12 cellular contexts compared by ENCODE assay signal in the genomic region with DNA sequence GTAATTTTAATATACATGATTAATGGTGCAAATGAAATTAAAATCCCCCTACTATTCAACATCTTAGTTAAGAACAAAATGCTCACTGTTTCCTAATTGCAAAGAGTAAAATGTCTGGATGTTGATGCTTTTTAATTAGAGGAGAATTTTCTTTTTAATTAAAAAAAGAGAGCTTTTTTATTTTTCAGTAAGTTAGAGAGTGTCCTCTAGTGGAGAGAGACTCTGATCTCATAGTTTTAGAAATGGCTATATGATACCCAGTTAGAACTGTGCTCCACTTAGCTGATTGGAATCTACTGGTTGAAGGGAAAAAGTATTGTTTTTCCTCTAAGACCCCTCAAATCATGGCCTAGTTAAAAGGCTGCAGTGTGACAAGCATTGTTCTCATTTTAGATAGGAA.
DNase-seq lines count a peak whose midpoint lies in the region; ATAC-seq and TF ChIP-seq lines count a peak whose summit lies in the region.
"Had no signal": no experiment of that assay in that cellular context is flagged by ENCODE, and none has a peak within 500 bp of the region (broad histone marks: within the 10 kb centered on the region; RNA-seq: fewer than 3 reads in every experiment).

No MANE protein-coding gene starts in this region.

- H3K9me3 ChIP-seq in GM23248 (ENCODE audit: low read depth): no peaks in the 10 kb centered on the region
- no peaks in the 10 kb centered on the region for H3K9me3 ChIP-seq in RWPE2 (ENCODE audit: severe bottlenecking)
- H3K9me3 ChIP-seq: heart left ventricle had no signal

- ATAC-seq in RWPE2 (ENCODE audit: low read depth): no peak
- no peak for ATAC-seq in GM21528 (IDR thresholded peaks at IDR 0.05; ENCODE audit: low FRiP score, unreplicated experiment)
- ATAC-seq: heart left ventricle; stimulated activated naive CD8-positive, alpha-beta T cell treated with anti-CD3 and anti-CD28 coated beads, Interleukin-15, Interleukin-2, amounts not matched to agents 100 U/mL and 50 U/mL, for 24 hours had no signal

- TF ChIP-seq CTCF in RWPE2 (IDR thresholded peaks at IDR 0.05; ENCODE audit: poor library complexity, severe bottlenecking): peak; percentile 42

- no peaks in the 10 kb centered on the region for H3F3A ChIP-seq in GM23248 (ENCODE audit: insufficient read depth)

- no peaks in the 10 kb centered on the region for H4K20me1 ChIP-seq in GM23248 (ENCODE audit: insufficient read depth)

- H3K36me3 ChIP-seq in GM23248 (ENCODE audit: low read depth) (no peaks in the 10 kb centered on the region), RWPE2 (ENCODE audit: low read depth) (no peaks in the 10 kb centered on the region)
- H3K36me3 ChIP-seq: heart left ventricle had no signal

- no peak overlapping the region for H3K27ac ChIP-seq in GM23248
- H3K27ac ChIP-seq in RWPE2 (ENCODE audit: poor library complexity, severe bottlenecking): no peak overlapping the region
- H3K27ac ChIP-seq: heart left ventricle had no signal

- DNase-seq in GM23248 (peak; percentile 21), RWPE2 (ENCODE audit: low spot score) (no peak), fibroblast of peridontal ligament (ENCODE audit: extremely low read depth) (peak; percentile 38), putamen (ENCODE audit: low spot score) (peak; percentile 20), MV-4-11 (lab: John Stamatoyannopoulos, UW) (no peak), NCI-H146 treated with DMSO at 0.1 percent for 48 hours (lab: John Stamatoyannopoulos, UW; ENCODE audit: unreplicated experiment) (no peak)
- DNase-seq: central memory CD4-positive, alpha-beta T cell; heart left ventricle; NCI-H1092; NCI-H82; stimulated activated naive CD8-positive, alpha-beta T cell treated with anti-CD3 and anti-CD28 coated beads, Interleukin-15, Interleukin-2, amounts not matched to agents 100 U/mL and 50 U/mL, for 24 hours had no signal

- no peak overlapping the region for H2AFZ ChIP-seq in GM23248

- no peak overlapping the region for H3K4me2 ChIP-seq in GM23248 (ENCODE audit: unreplicated experiment)

- no peak overlapping the region for H3K9ac ChIP-seq in GM23248

- no peak overlapping the region for H3K4me3 ChIP-seq in GM23248
- no peak overlapping the region for H3K4me3 ChIP-seq in RWPE2 (ENCODE audit: severe bottlenecking)

- H3K4me1 ChIP-seq in GM23248 (ENCODE audit: insufficient read depth): no peaks in the 10 kb centered on the region
- no peaks in the 10 kb centered on the region for H3K4me1 ChIP-seq in RWPE2 (ENCODE audit: insufficient read depth, poor library complexity, severe bottlenecking)
- H3K4me1 ChIP-seq: heart left ventricle had no signal

- H3K27me3 ChIP-seq in GM23248 (replicated peaks; ENCODE audit: insufficient read depth) (no peaks in the 10 kb centered on the region), RWPE2 (ENCODE audit: insufficient read depth, poor library complexity, severe bottlenecking) (no peaks in the 10 kb centered on the region)
- H3K27me3 ChIP-seq: heart left ventricle had no signal

- in situ Hi-C loops in GM23248 (cut with MboI): no loop called here

- no peaks in the 10 kb centered on the region for H3K9me2 ChIP-seq in GM23248 (ENCODE audit: insufficient read depth)

- H3K79me2 ChIP-seq in GM23248 (ENCODE audit: insufficient read depth): no peaks in the 10 kb centered on the region

Comparison
In these comparisons a context has a peak if more than half of its experiments do, and no peak if none do; other contexts are left out.
1. DNase-seq: peak in GM23248 (single experiment), fibroblast of peridontal ligament (single experiment) and putamen (single experiment); none in RWPE2 (single experiment), MV-4-11 (single experiment) and NCI-H146 treated with DMSO at 0.1 percent for 48 hours (single experiment).